9 cellular contexts compared by ENCODE assay signal in the genomic region with DNA sequence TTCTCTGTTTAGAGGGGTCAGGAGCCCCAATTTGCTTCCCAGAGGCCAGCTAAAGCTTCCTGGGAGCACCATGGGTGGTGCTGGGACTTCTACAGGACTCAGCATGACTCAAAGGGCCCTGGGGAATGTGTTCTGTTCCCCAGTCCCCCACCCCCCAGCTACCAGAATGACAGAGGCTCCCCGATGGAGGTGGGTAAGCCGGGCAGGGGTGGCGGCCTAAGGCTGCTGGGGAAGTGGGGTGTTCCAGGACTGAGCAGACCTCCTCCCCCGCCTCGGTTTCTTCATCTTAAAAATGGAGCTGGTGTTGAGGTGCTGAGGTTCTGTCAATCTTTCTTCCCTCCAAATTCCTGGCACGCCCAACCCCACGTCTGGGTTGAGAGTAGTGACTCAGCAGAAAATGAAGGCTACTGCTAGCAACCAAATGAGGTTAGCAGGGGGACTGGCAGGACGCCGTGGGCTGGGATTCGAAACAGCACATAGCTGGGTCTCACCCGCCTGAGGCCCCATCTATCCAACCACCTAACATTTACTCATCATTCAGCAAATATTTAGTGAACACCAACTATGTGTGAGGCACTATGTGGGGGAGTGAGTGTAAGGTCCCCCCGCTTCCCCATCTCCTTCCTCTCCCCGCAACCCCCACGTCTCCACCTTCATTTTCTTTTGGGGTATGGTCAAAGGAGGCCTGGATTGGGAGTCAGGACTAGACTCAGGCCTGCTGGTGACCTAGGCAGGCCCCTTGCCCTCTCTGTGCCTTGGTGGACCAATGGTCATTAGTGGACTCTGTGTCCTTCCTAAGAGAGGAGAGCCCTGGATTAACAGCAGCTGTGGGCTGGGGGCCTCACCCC. TPM values are rescaled to one million over a fixed set of nuclear protein-coding genes. Genes with fewer than 3 reads are reported as not detected.
DNase-seq lines count a peak whose midpoint lies in the region; TF ChIP-seq lines count a peak whose summit lies in the region.
"Had no signal": no experiment of that assay in that cellular context is flagged by ENCODE, and none has a peak within 500 bp of the region (broad histone marks: within the 10 kb centered on the region; RNA-seq: fewer than 3 reads in every experiment).

No MANE protein-coding gene starts in this region.

- H3K27ac ChIP-seq in esophagus muscularis mucosa (replicated peaks in 1 of 4): peak overlapping the region; percentile 84 to 89 (median 88)

- peaks cover 66% of the 10 kb centered on the region for H3K27me3 Mint-ChIP-seq in activated naive CD4-positive, alpha-beta T cell treated with anti-CD3 and anti-CD28 coated beads, Interleukin-2, amount 10 ng/mL, durations not matched to agents 7 days and 5 days

- TF ChIP-seq POLR2A in esophagus muscularis mucosa (IDR thresholded peaks at IDR 0.05; ENCODE audit: low read depth): no peak

- H3K9me3 Mint-ChIP-seq in activated naive CD4-positive, alpha-beta T cell treated with anti-CD3 and anti-CD28 coated beads, Interleukin-2, amount 10 ng/mL, durations not matched to agents 7 days and 5 days: peaks cover 7% of the 10 kb centered on the region

- no peak overlapping the region for H3K4me3 Mint-ChIP-seq in activated naive CD4-positive, alpha-beta T cell treated with anti-CD3 and anti-CD28 coated beads, Interleukin-2, amount 10 ng/mL, durations not matched to agents 7 days and 5 days

- no peak for TF ChIP-seq CTCF in esophagus muscularis mucosa (IDR thresholded peaks at IDR 0.05)

- H3K4me1 Mint-ChIP-seq in activated naive CD4-positive, alpha-beta T cell treated with anti-CD3 and anti-CD28 coated beads, Interleukin-2, amount 10 ng/mL, durations not matched to agents 7 days and 5 days: peaks cover 26% of the 10 kb centered on the region

- DNase-seq in NCI-H82 (lab: John Stamatoyannopoulos, UW) (peak; percentile 39), NCI-H82 treated with DMSO at 0.1 percent for 48 hours (lab: John Stamatoyannopoulos, UW; ENCODE audit: unreplicated experiment) (no peak), RPMI7951 (ENCODE audit: low read depth) (peak; percentile 94), esophagus muscularis mucosa (ENCODE audit: extremely low spot score) (peak; percentile 94), occipital lobe (lab: John Stamatoyannopoulos, UW) (peak; percentile 19), DMS53 (lab: John Stamatoyannopoulos, UW) (no peak), globus pallidus (ENCODE audit: low spot score) (no peak)
- DNase-seq in activated naive CD4-positive, alpha-beta T cell treated with anti-CD3 and anti-CD28 coated beads, Interleukin-2, amount 10 ng/mL, durations not matched to agents 7 days and 5 days: no peak

- intact Hi-C loops in esophagus muscularis mucosa (cut with DNase I): no loop called here

- peaks cover 30 to 59% (median 42%) of the 10 kb centered on the region in 4 donors for H3K4me1 ChIP-seq in esophagus muscularis mucosa

- WGBS in esophagus muscularis mucosa: 35% methylated on average over 10 of the region's 14 CpGs

- no peak overlapping the region for H3K4me3 ChIP-seq in esophagus muscularis mucosa

- H3K9me3 ChIP-seq in esophagus muscularis mucosa: no peaks in the 10 kb centered on the region

- no peaks in the 10 kb centered on the region for H3K36me3 Mint-ChIP-seq in activated naive CD4-positive, alpha-beta T cell treated with anti-CD3 and anti-CD28 coated beads, Interleukin-2, amount 10 ng/mL, durations not matched to agents 7 days and 5 days

- CTCF ChIA-PET in activated naive CD4-positive, alpha-beta T cell treated with anti-CD3 and anti-CD28 coated beads, Interleukin-2, amount 10 ng/mL, durations not matched to agents 7 days and 5 days (lab: Charles Lee): interaction anchor here (1.1 kb wide), 2 partner anchors 236 to 396 kb away, joined by 3 read pairs; no protein-coding TSS in a partner anchor

- H3K27me3 ChIP-seq in esophagus muscularis mucosa: no peaks in the 10 kb centered on the region

- H3K36me3 ChIP-seq in esophagus muscularis mucosa: no peaks in the 10 kb centered on the region

- no peak overlapping the region for H3K27ac Mint-ChIP-seq in activated naive CD4-positive, alpha-beta T cell treated with anti-CD3 and anti-CD28 coated beads, Interleukin-2, amount 10 ng/mL, durations not matched to agents 7 days and 5 days

- TF ChIP-seq EP300 in esophagus muscularis mucosa (IDR thresholded peaks at IDR 0.05): no peak

RNA-seq across cellular contexts. Expression of a gene that starts 50.2 kb away (rescaled TPM):
- total RNA-seq in RPMI7951 (2014; rRNA removed; shearing (Covaris generic)): not detected in 2 replicates
- total RNA-seq in esophagus muscularis mucosa (under 1 TPM in 1 of 4 donors, not detected in 3; 0.34 TPM), occipital lobe (not detected)
- total RNA-seq: activated CD8-positive, alpha-beta memory T cell treated with anti-CD3 and anti-CD28 coated beads for 36 hours had no signal

RNA-seq across cellular contexts. Expression of a gene that starts 55.3 kb away (rescaled TPM):
- 39.2 and 40.6 TPM in 2 replicates for total RNA-seq in RPMI7951 (2014; rRNA removed; shearing (Covaris generic))
- total RNA-seq in esophagus muscularis mucosa: 10 to 100 TPM; 20.3 to 33.3 (median 31.9) TPM
- total RNA-seq in occipital lobe: 11.2 TPM

Comparison
In these comparisons a context has a peak if more than half of its experiments do, and no peak if none do; other contexts are left out.
1. DNase-seq: peak in NCI-H82 (single experiment), RPMI7951 (single experiment), esophagus muscularis mucosa (single experiment) and occipital lobe (single experiment); none in NCI-H82 treated with DMSO at 0.1 percent for 48 hours (single experiment), DMS53 (single experiment), globus pallidus (single experiment) and activated naive CD4-positive, alpha-beta T cell treated with anti-CD3 and anti-CD28 coated beads, Interleukin-2, amount 10 ng/mL, durations not matched to agents 7 days and 5 days (single experiment).